12 cellular contexts compared by ENCODE assay signal in the genomic region with DNA sequence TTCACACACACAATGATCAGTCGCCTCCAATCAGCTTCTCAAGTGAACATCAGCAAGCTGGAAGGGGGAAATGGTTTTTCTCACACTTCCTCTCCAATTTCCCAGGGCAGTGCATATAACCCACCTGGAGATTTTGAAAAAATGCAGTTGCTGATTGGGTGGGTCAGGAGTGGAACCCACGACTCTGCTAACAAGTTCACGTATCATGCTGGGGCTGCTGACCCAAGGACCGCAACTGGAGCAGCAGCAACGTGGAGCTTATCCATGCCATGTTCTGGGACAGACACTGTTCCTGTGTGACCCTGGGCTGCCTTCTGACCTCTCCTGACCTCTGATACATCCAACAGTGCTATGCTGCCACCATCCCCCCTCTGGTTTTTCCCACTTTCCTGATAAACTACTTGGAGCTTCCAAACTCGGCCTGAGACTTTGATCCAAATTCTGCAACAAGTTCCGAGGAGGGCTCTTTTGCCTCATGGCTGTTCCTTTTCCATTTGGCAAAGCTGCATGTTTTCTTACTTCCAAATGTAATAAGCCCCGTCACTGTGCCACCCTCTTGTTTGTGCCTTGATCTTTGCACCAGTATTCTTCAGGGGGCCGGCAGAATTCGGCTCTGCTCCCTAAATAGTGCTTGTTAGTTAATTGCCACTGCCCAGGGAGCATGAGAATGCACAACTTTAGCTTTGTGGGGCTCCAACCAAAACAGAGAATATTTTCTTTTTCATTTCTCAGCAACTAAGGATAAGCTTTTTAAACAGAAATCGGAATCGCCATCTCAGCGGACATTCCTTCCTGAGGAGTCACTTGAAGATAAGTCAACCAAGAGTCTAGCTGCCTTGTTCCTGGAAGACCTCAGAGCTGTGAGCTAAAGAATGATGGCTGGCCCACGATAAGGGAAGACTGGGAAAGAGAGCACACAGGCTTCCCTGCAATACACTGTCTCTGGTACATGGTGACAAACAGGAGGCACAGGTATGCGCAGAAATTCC.
A peak's percentile ranks its signal among the peaks of the same experiment; 100 is the strongest.
DNase-seq lines count a peak whose midpoint lies in the region; ATAC-seq and TF ChIP-seq lines count a peak whose summit lies in the region.
"Had no signal": no experiment of that assay in that cellular context is flagged by ENCODE, and none has a peak within 500 bp of the region (broad histone marks: within the 10 kb centered on the region; RNA-seq: fewer than 3 reads in every experiment).

No MANE protein-coding gene starts in this region.

- POLR2A ChIA-PET in CD4-positive, alpha-beta T cell (lab: Charles Lee): interaction anchor here (0.7 to 1.8 kb wide), 5 partner anchors 11 to 106 kb away, joined by 3 to 6 read pairs (median 4); a partner anchor contains a TSS

- H3K4me1 ChIP-seq in osteoblast (ENCODE audit: insufficient read depth, low read length) (peaks cover 28% of the 10 kb centered on the region), hepatocyte (ENCODE audit: insufficient read depth) (no peaks in the 10 kb centered on the region)

- no peaks in the 10 kb centered on the region for H3K9me3 ChIP-seq in CD4-positive, alpha-beta T cell (ENCODE audit: control insufficient read depth, low read length)
- H3K9me3 ChIP-seq in osteoblast (ENCODE audit: low read depth, low read length) (no peaks in the 10 kb centered on the region), hepatocyte (ENCODE audit: low read depth) (no peaks in the 10 kb centered on the region)

- H3K36me3 ChIP-seq in osteoblast (ENCODE audit: insufficient read depth, low read length): no peaks in the 10 kb centered on the region
- no peaks in the 10 kb centered on the region for H3K36me3 ChIP-seq in hepatocyte (replicated peaks; ENCODE audit: insufficient read depth, low read depth)

- intact Hi-C loops in CD4-positive, alpha-beta T cell (cut with DNase I, micrococcal nuclease): no loop called here

- ATAC-seq in CD4-positive, alpha-beta T cell (ENCODE audit: poor library complexity): no peak
- ATAC-seq in GM21515 (IDR thresholded peaks at IDR 0.05; ENCODE audit: unreplicated experiment) (no peak), esophagus mucosa (no peak)
- ATAC-seq: SK-N-SH treated with all-trans-retinoic acid at 6 μM for 48 hours had no signal

- no peak for TF ChIP-seq CTCF in CD4-positive, alpha-beta T cell (IDR thresholded peaks at IDR 0.05)
- no peak for TF ChIP-seq CTCF in osteoblast (IDR thresholded peaks at IDR 0.05; ENCODE audit: extremely low read depth, low read depth, low read length)
- no peak for TF ChIP-seq CTCF in hepatocyte (IDR thresholded peaks at IDR 0.05; ENCODE audit: poor library complexity)

- 87% methylated on average over 15 of the region's 15 CpGs for WGBS in hepatocyte (ENCODE audit: low lambda C conversion rate, missing lambda C conversion rate)

- H3K4me2 ChIP-seq in osteoblast (ENCODE audit: insufficient read depth, low read length) (peak overlapping the region; percentile 77), hepatocyte (no peak overlapping the region)

- CTCF ChIA-PET in CD4-positive, alpha-beta T cell (lab: Charles Lee): interaction anchor here (1.8 to 2.9 kb wide), 2 partner anchors 16 to 141 kb away, joined by 5 to 11 read pairs; no protein-coding TSS in a partner anchor

- no peaks in the 10 kb centered on the region for H4K20me1 ChIP-seq in osteoblast (ENCODE audit: insufficient read depth, low read length)
- no peaks in the 10 kb centered on the region for H4K20me1 ChIP-seq in hepatocyte (ENCODE audit: insufficient read depth, poor library complexity, severe bottlenecking)

- H3K36me3 Mint-ChIP-seq in CD4-positive, alpha-beta T cell (ENCODE audit: low read depth): peaks cover 89% of the 10 kb centered on the region

- H3K4me3 Mint-ChIP-seq in CD4-positive, alpha-beta T cell: peak overlapping the region; percentile 82

- H3K4me1 Mint-ChIP-seq in CD4-positive, alpha-beta T cell (ENCODE audit: low read depth): peaks cover 57% of the 10 kb centered on the region

- H3K79me2 ChIP-seq in osteoblast (ENCODE audit: insufficient read depth, low read length): no peaks in the 10 kb centered on the region
- no peaks in the 10 kb centered on the region for H3K79me2 ChIP-seq in hepatocyte

- H2AFZ ChIP-seq in osteoblast (ENCODE audit: low read length) (peak overlapping the region; percentile 21), hepatocyte (no peak overlapping the region)

- H3K27me3 Mint-ChIP-seq in CD4-positive, alpha-beta T cell: no peaks in the 10 kb centered on the region
- H3K27me3 Mint-ChIP-seq: progenitor cell of endocrine pancreas had no signal

- H3K9me2 ChIP-seq in hepatocyte (replicated peaks; ENCODE audit: insufficient read depth): no peaks in the 10 kb centered on the region

- H3K4me3 ChIP-seq in Jurkat, Clone E6-1 (ENCODE audit: low read length): peak overlapping the region; percentile 44
- H3K4me3 ChIP-seq in osteoblast (ENCODE audit: insufficient read depth, low read length): peak overlapping the region; percentile 35
- no peak overlapping the region for H3K4me3 ChIP-seq in hepatocyte

- no peak overlapping the region for H3K27ac ChIP-seq in CD4-positive, alpha-beta T cell (ENCODE audit: low read depth, low read length)
- H3K27ac ChIP-seq in osteoblast (ENCODE audit: low read depth, low read length) (peak overlapping the region; percentile 61), hepatocyte (no peak overlapping the region)

- no peaks in the 10 kb centered on the region for H3K27me3 ChIP-seq in CD4-positive, alpha-beta T cell (ENCODE audit: control insufficient read depth, insufficient read depth, low read length)
- H3K27me3 ChIP-seq in osteoblast (ENCODE audit: insufficient read depth, low read length): no peaks in the 10 kb centered on the region
- H3K27me3 ChIP-seq in hepatocyte: no peaks in the 10 kb centered on the region

- peaks cover under 1% of the 10 kb centered on the region for H3K9me3 Mint-ChIP-seq in CD4-positive, alpha-beta T cell

- DNase-seq in CD4-positive, alpha-beta T cell: peak in 1 of 10 experiments; percentile 17
- no peak for DNase-seq in Jurkat, Clone E6-1 (ENCODE audit: low read depth, low spot score)
- DNase-seq in dedifferentiated amniotic fluid mesenchymal stem cell (ENCODE audit: extremely low spot score) (peak; percentile 40), osteoblast (ENCODE audit: insufficient read length, low spot score, missing footprints) (peak; percentile 95), hepatocyte (ENCODE audit: low spot score) (no peak), DMS 273 treated with DMSO at 0.1 percent for 48 hours (lab: John Stamatoyannopoulos, UW) (no peak)
- DNase-seq: DMS53, NCI-H2081 treated with DMSO at 0.1 percent for 48 hours had no signal

- peak overlapping the region; percentile 95 for H3K27ac Mint-ChIP-seq in CD4-positive, alpha-beta T cell
- H3K27ac Mint-ChIP-seq: progenitor cell of endocrine pancreas had no signal

Comparison
In these comparisons a context has a peak if more than half of its experiments do, and no peak if none do; other contexts are left out.
1. DNase-seq: peak in dedifferentiated amniotic fluid mesenchymal stem cell (single experiment) and osteoblast (single experiment); none in Jurkat, Clone E6-1 (single experiment), hepatocyte (single experiment) and DMS 273 treated with DMSO at 0.1 percent for 48 hours (single experiment).